Comparison of ENCODE assay signal across 8 cellular contexts in genomic region chr9:12464910-12465512, GRCh38.
DNase-seq lines count a peak whose midpoint lies in the region; ATAC-seq, FAIRE-seq and TF ChIP-seq lines count a peak whose summit lies in the region.

No MANE protein-coding gene starts in this region.

- no peak for ATAC-seq in GM18861 (IDR thresholded peaks at IDR 0.05; ENCODE audit: unreplicated experiment)
- no peak for ATAC-seq in activated naive CD8-positive, alpha-beta T cell treated with anti-CD3 and anti-CD28 coated beads, Interleukin-2, amount 50 U/mL, for 24 hours

- H3F3A ChIP-seq in SU-DHL-6 (ENCODE audit: insufficient read depth): no peaks in the 10 kb centered on the region

- H3K27me3 Mint-ChIP-seq in activated naive CD8-positive, alpha-beta T cell treated with anti-CD3 and anti-CD28 coated beads, Interleukin-2, amount 50 U/mL, for 24 hours: no peaks in the 10 kb centered on the region
- no peaks in the 10 kb centered on the region for H3K27me3 Mint-ChIP-seq in activated naive CD8-positive, alpha-beta T cell treated with anti-CD3 and anti-CD28 coated beads for 36 hours

- H2AFZ ChIP-seq in SU-DHL-6 (ENCODE audit: low read depth, low read length, severe bottlenecking): no peak overlapping the region

- no peak overlapping the region for H3K9ac ChIP-seq in SU-DHL-6 (ENCODE audit: low read length)

- TF ChIP-seq CTCF in SU-DHL-6 (IDR thresholded peaks at IDR 0.05; ENCODE audit: insufficient read depth, low read length, poor library complexity, severe bottlenecking): peak; percentile 58

- DNase-seq in DMS 273 (lab: John Stamatoyannopoulos, UW; ENCODE audit: unreplicated experiment) (peak; percentile 68), Kasumi-1 (lab: John Stamatoyannopoulos, UW) (peak; percentile 5 to 33), MG63 (no peak)
- no peak for DNase-seq in activated naive CD8-positive, alpha-beta T cell treated with anti-CD3 and anti-CD28 coated beads, Interleukin-2, amount 50 U/mL, for 24 hours
- DNase-seq in activated naive CD8-positive, alpha-beta T cell treated with anti-CD3 and anti-CD28 coated beads for 36 hours: no peak

- no peak overlapping the region for H3K4me2 ChIP-seq in SU-DHL-6 (ENCODE audit: low read depth, low read length, poor library complexity, severe bottlenecking)

- H3K9me3 ChIP-seq in SU-DHL-6 (ENCODE audit: insufficient read depth, low read length) (no peaks in the 10 kb centered on the region), MG63 (no peaks in the 10 kb centered on the region)

- H3K27me3 ChIP-seq in SU-DHL-6 (ENCODE audit: low read length) (no peaks in the 10 kb centered on the region), MG63 (no peaks in the 10 kb centered on the region; the same call in none of the 2 replicates)

- H3K4me3 Mint-ChIP-seq in activated naive CD8-positive, alpha-beta T cell treated with anti-CD3 and anti-CD28 coated beads, Interleukin-2, amount 50 U/mL, for 24 hours: no peak overlapping the region
- no peak overlapping the region for H3K4me3 Mint-ChIP-seq in activated naive CD8-positive, alpha-beta T cell treated with anti-CD3 and anti-CD28 coated beads for 36 hours

- H3K36me3 Mint-ChIP-seq in activated naive CD8-positive, alpha-beta T cell treated with anti-CD3 and anti-CD28 coated beads, Interleukin-2, amount 50 U/mL, for 24 hours (ENCODE audit: low read depth): no peaks in the 10 kb centered on the region
- no peaks in the 10 kb centered on the region for H3K36me3 Mint-ChIP-seq in activated naive CD8-positive, alpha-beta T cell treated with anti-CD3 and anti-CD28 coated beads for 36 hours

- H3K79me2 ChIP-seq in SU-DHL-6 (ENCODE audit: insufficient read depth, low read length): no peaks in the 10 kb centered on the region

- H4K20me1 ChIP-seq in SU-DHL-6 (ENCODE audit: low read depth, low read length): no peaks in the 10 kb centered on the region

- no peak overlapping the region for H3K27ac Mint-ChIP-seq in activated naive CD8-positive, alpha-beta T cell treated with anti-CD3 and anti-CD28 coated beads, Interleukin-2, amount 50 U/mL, for 24 hours
- H3K27ac Mint-ChIP-seq in activated naive CD8-positive, alpha-beta T cell treated with anti-CD3 and anti-CD28 coated beads for 36 hours: no peak overlapping the region

- H3K9me3 Mint-ChIP-seq in activated naive CD8-positive, alpha-beta T cell treated with anti-CD3 and anti-CD28 coated beads, Interleukin-2, amount 50 U/mL, for 24 hours: peaks cover 6% of the 10 kb centered on the region
- peaks cover 11% of the 10 kb centered on the region for H3K9me3 Mint-ChIP-seq in activated naive CD8-positive, alpha-beta T cell treated with anti-CD3 and anti-CD28 coated beads for 36 hours

- no peak overlapping the region for H3K27ac ChIP-seq in SU-DHL-6 (ENCODE audit: low read depth, low read length)

- H3K4me1 Mint-ChIP-seq in activated naive CD8-positive, alpha-beta T cell treated with anti-CD3 and anti-CD28 coated beads, Interleukin-2, amount 50 U/mL, for 24 hours: no peaks in the 10 kb centered on the region
- no peaks in the 10 kb centered on the region for H3K4me1 Mint-ChIP-seq in activated naive CD8-positive, alpha-beta T cell treated with anti-CD3 and anti-CD28 coated beads for 36 hours

- peak; percentile 97 for FAIRE-seq in islet of Langerhans (lab: Jason Lieb, UNC)

- no peak overlapping the region for H3K4me3 ChIP-seq in SU-DHL-6 (ENCODE audit: insufficient read depth, low read length, poor library complexity, severe bottlenecking)
- H3K4me3 ChIP-seq in MG63: no peak overlapping the region

- H3K9me2 ChIP-seq in SU-DHL-6 (replicated peaks; ENCODE audit: insufficient read depth, low read length): no peaks in the 10 kb centered on the region

- H3K36me3 ChIP-seq in SU-DHL-6 (ENCODE audit: low read length) (no peaks in the 10 kb centered on the region), MG63 (no peaks in the 10 kb centered on the region)

Comparison
In these comparisons a context has a peak if more than half of its experiments do, and no peak if none do; other contexts are left out.
1. DNase-seq: peak in DMS 273 (single experiment) and Kasumi-1 (2 of 2); none in MG63 (single experiment), activated naive CD8-positive, alpha-beta T cell treated with anti-CD3 and anti-CD28 coated beads, Interleukin-2, amount 50 U/mL, for 24 hours (single experiment) and activated naive CD8-positive, alpha-beta T cell treated with anti-CD3 and anti-CD28 coated beads for 36 hours (single experiment).